ENCODE assay signal across 1 cellular context in the genomic region with DNA sequence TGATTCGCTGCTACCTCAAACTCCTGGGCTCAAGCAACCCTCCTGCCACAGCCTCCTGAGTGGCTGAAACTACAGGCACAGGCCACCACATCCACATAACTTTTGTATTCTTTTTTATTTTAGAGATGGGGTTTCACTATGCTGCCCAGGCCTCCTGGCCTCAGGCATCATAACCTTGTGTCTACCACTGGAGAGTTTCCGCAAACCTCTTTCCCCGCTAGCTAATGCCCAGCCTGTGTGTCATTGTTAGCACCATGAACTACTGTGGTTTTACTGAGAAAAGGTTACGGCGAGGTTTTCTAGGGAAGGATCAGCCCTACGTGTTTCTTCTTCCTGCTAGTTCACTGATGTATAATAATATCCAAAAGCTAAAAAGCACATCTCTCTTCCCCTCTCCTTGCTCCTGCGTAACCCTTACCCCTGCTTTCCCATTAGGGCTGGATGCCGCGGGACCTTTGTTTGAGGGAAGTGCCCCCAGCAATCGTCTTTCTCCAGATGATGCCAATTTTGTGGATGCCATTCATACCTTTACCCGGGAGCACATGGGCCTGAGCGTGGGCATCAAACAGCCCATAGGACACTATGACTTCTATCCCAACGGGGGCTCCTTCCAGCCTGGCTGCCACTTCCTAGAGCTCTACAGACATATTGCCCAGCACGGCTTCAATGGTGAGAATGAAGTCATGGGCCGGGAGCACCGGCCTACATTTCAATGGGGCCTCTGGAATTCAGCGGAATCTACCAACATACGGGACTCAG.
TF ChIP-seq lines count a peak whose summit lies in the region.

No MANE protein-coding gene starts in this region.

TF ChIP-seq in K562, 482 proteins besides CTCF, POLR2A, EP300 and RAD21 (continued from another document):
- TF ChIP-seq, protein P1, sequence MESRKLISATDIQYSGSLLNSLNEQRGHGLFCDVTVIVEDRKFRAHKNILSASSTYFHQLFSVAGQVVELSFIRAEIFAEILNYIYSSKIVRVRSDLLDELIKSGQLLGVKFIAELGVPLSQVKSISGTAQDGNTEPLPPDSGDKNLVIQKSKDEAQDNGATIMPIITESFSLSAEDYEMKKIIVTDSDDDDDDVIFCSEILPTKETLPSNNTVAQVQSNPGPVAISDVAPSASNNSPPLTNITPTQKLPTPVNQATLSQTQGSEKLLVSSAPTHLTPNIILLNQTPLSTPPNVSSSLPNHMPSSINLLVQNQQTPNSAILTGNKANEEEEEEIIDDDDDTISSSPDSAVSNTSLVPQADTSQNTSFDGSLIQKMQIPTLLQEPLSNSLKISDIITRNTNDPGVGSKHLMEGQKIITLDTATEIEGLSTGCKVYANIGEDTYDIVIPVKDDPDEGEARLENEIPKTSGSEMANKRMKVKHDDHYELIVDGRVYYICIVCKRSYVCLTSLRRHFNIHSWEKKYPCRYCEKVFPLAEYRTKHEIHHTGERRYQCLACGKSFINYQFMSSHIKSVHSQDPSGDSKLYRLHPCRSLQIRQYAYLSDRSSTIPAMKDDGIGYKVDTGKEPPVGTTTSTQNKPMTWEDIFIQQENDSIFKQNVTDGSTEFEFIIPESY (CRISPR knock-in tag; IDR thresholded peaks at IDR 0.05): peak; percentile 61; the same call in 1 of the 2 replicates
- TF ChIP-seq RREB1 (CRISPR knock-in tag; IDR thresholded peaks at IDR 0.05) (0 out of 2 replicates have a peak, but pooled peaks have one; percentile 21), ESRRA (IDR thresholded peaks at IDR 0.05; ENCODE audit: borderline replicate concordance, low read depth) (no peak), RBBP5 (IDR thresholded peaks at IDR 0.05; ENCODE audit: borderline replicate concordance, insufficient read depth, low read length, poor library complexity, severe bottlenecking) (peak; percentile 20)
- TF ChIP-seq, protein P2, sequence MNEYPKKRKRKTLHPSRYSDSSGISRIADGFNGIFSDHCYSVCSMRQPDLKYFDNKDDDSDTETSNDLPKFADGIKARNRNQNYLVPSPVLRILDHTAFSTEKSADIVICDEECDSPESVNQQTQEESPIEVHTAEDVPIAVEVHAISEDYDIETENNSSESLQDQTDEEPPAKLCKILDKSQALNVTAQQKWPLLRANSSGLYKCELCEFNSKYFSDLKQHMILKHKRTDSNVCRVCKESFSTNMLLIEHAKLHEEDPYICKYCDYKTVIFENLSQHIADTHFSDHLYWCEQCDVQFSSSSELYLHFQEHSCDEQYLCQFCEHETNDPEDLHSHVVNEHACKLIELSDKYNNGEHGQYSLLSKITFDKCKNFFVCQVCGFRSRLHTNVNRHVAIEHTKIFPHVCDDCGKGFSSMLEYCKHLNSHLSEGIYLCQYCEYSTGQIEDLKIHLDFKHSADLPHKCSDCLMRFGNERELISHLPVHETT (CRISPR knock-in tag; conservative IDR thresholded peaks at IDR 0.05 in 1 of 2, IDR thresholded peaks at IDR 0.05 in 1 of 2): peak in 1 of 2 experiments; percentile 18; a peak in 1 of 4 replicates
TF ChIP-seq in K562: peak in this region for 10.
